ENCODE assay signal across 1 cellular context in genomic region chr3:15685927-15686326, GRCh38.
TF ChIP-seq lines count a peak whose summit lies in the region.

No MANE protein-coding gene starts in this region.

TF ChIP-seq in K562, 482 proteins besides CTCF, POLR2A, EP300 and RAD21 (continued from another document):
- TF ChIP-seq DLX4 (CRISPR knock-in tag; IDR thresholded peaks at IDR 0.05) (no peak), ARID3B (CRISPR knock-in tag; IDR thresholded peaks at IDR 0.05; ENCODE audit: borderline replicate concordance) (no peak), ZNF445 (CRISPR knock-in tag; IDR thresholded peaks at IDR 0.05; ENCODE audit: low read depth) (no peak), TAF7 (tag; IDR thresholded peaks at IDR 0.05) (no peak), POLR2H (tag; IDR thresholded peaks at IDR 0.05; ENCODE audit: low read depth) (no peak), FOXA3 (CRISPR knock-in tag; conservative IDR thresholded peaks at IDR 0.05 in 1 of 2, IDR thresholded peaks at IDR 0.05 in 1 of 2) (peak in 1 of 2 experiments; percentile 93; a peak in 2 of 4 replicates), ZNF347 (CRISPR knock-in tag; IDR thresholded peaks at IDR 0.05; ENCODE audit: low read depth) (no peak), GTF2E2 (tag; IDR thresholded peaks at IDR 0.05) (no peak), RBM25 (IDR thresholded peaks at IDR 0.05; ENCODE audit: low read depth, low read length, severe bottlenecking) (no peak), RBFOX2 (IDR thresholded peaks at IDR 0.05; ENCODE audit: low read depth, low read length) (no peak), ZNF699 (CRISPR knock-in tag; IDR thresholded peaks at IDR 0.05; ENCODE audit: insufficient replicate concordance) (no peak), SMARCB1 (IDR thresholded peaks at IDR 0.05; ENCODE audit: insufficient read length, low read depth) (no peak), SIRT6 (IDR thresholded peaks at IDR 0.05; ENCODE audit: low read depth, low read length) (no peak), EZH2 (IDR thresholded peaks at IDR 0.05; ENCODE audit: borderline replicate concordance, low read depth, low read length) (no peak), E2F8 (IDR thresholded peaks at IDR 0.05; ENCODE audit: low read depth, partially characterized antibody) (no peak), ZBTB17 (CRISPR knock-in tag; IDR thresholded peaks at IDR 0.05) (no peak), TCF7 (IDR thresholded peaks at IDR 0.05; ENCODE audit: borderline replicate concordance) (no peak), ARNT (IDR thresholded peaks at IDR 0.05) (no peak), SMAD4 (CRISPR knock-in tag; conservative IDR thresholded peaks at IDR 0.05) (no peak), ZNF436 (CRISPR knock-in tag; IDR thresholded peaks at IDR 0.05) (no peak), SMARCA4 (IDR thresholded peaks at IDR 0.05) (peak; percentile 47; the same call in 1 of the 2 replicates), ZBTB11 (CRISPR knock-in tag; IDR thresholded peaks at IDR 0.05) (no peak), CREBBP (IDR thresholded peaks at IDR 0.05; ENCODE audit: low read depth, low read length) (no peak), ETS1 (conservative IDR thresholded peaks at IDR 0.05; ENCODE audit: control insufficient read depth, low read depth, low read length) (no peak), NEUROD1 (IDR thresholded peaks at IDR 0.05; ENCODE audit: borderline replicate concordance, low read depth, low read length, partially characterized antibody) (peak; percentile 46), ZBTB9 (CRISPR knock-in tag; IDR thresholded peaks at IDR 0.05) (no peak), TCF7L2 (IDR thresholded peaks at IDR 0.05; ENCODE audit: low read depth, low read length) (no peak), ZNF785 (CRISPR knock-in tag; IDR thresholded peaks at IDR 0.05) (no peak), ZFP30 (CRISPR knock-in tag; IDR thresholded peaks at IDR 0.05; ENCODE audit: borderline replicate concordance) (no peak), PHB (CRISPR knock-in tag; IDR thresholded peaks at IDR 0.05) (no peak), KLF10 (CRISPR knock-in tag; IDR thresholded peaks at IDR 0.05) (no peak), ZNF696 (CRISPR knock-in tag; conservative IDR thresholded peaks at IDR 0.05) (no peak), SIN3B (IDR thresholded peaks at IDR 0.05; ENCODE audit: low read depth) (no peak), ZFP91 (CRISPR knock-in tag; IDR thresholded peaks at IDR 0.05) (no peak), JUND (IDR thresholded peaks at IDR 0.05; ENCODE audit: borderline replicate concordance, low read depth, low read length) (no peak), JUND (tag; IDR thresholded peaks at IDR 0.05; ENCODE audit: borderline replicate concordance, low read depth, low read length) (peak; percentile 69; the same call in 1 of the 3 replicates), HLTF (IDR thresholded peaks at IDR 0.05) (no peak), POLR2G (IDR thresholded peaks at IDR 0.05; ENCODE audit: low read depth, low read length) (no peak), MIER1 (IDR thresholded peaks at IDR 0.05; ENCODE audit: low read depth) (no peak), SOX6 (IDR thresholded peaks at IDR 0.05) (peak; percentile 95), MTA2 (IDR thresholded peaks at IDR 0.05; ENCODE audit: low read depth) (no peak), PCBP2 (IDR thresholded peaks at IDR 0.05; ENCODE audit: low read depth, low read length, poor library complexity, severe bottlenecking) (no peak), ZNF561 (CRISPR knock-in tag; conservative IDR thresholded peaks at IDR 0.05) (no peak), ZNF134 (CRISPR knock-in tag; conservative IDR thresholded peaks at IDR 0.05) (no peak), ZNF165 (CRISPR knock-in tag; IDR thresholded peaks at IDR 0.05; ENCODE audit: borderline replicate concordance) (no peak), TAF9B (IDR thresholded peaks at IDR 0.05; ENCODE audit: partially characterized antibody) (no peak), ZNF217 (CRISPR knock-in tag; IDR thresholded peaks at IDR 0.05) (no peak), CTBP1 (IDR thresholded peaks at IDR 0.05; ENCODE audit: borderline replicate concordance) (peak; percentile 19; the same call in 1 of the 2 replicates), GABPB2 (CRISPR knock-in tag; conservative IDR thresholded peaks at IDR 0.05) (no peak), ZNF507 (tag; conservative IDR thresholded peaks at IDR 0.05) (no peak), CEBPG (CRISPR knock-in tag; IDR thresholded peaks at IDR 0.05) (no peak), CEBPG (tag; conservative IDR thresholded peaks at IDR 0.05 in 1 of 2, IDR thresholded peaks at IDR 0.05 in 1 of 2) (peak; percentile 78 to 83), MAZ (CRISPR knock-in tag; conservative IDR thresholded peaks at IDR 0.05 in 1 of 2, IDR thresholded peaks at IDR 0.05 in 1 of 2) (0 out of 4 replicates have a peak, but pooled peaks of 1 of the 2 experiments have one; percentile 19), IFI16 (CRISPR knock-in tag; IDR thresholded peaks at IDR 0.05) (no peak), ARID1B (IDR thresholded peaks at IDR 0.05) (peak; percentile 26; the same call in 1 of the 2 replicates), CEBPB (tag; IDR thresholded peaks at IDR 0.05) (peak; percentile 95)
